In the genomic region with DNA sequence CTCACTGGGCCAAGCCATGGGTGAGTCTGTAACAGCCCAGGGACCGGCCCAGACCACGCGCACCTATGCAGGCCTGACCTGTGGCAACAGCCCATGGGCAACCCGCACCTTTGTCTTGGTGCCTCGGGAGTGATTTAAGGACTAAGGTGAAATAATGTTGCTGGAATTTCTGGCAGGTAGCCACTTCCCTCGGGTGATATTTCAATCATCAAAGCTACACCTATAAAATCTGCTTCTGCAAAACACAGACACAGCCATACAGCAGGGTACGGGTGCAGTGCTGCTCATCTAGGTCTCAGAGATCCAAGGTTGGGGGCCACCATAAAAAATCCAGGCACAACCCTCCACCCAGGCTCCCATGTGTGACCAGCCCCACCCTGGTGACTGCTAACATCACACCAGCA, we compare ENCODE assay signal across 1 cellular context.
TF ChIP-seq lines count a peak whose summit lies in the region.

No MANE protein-coding gene starts in this region.

TF ChIP-seq in HepG2, 621 proteins besides CTCF, POLR2A, EP300 and RAD21 (continued from another document):
- TF ChIP-seq, protein P1, sequence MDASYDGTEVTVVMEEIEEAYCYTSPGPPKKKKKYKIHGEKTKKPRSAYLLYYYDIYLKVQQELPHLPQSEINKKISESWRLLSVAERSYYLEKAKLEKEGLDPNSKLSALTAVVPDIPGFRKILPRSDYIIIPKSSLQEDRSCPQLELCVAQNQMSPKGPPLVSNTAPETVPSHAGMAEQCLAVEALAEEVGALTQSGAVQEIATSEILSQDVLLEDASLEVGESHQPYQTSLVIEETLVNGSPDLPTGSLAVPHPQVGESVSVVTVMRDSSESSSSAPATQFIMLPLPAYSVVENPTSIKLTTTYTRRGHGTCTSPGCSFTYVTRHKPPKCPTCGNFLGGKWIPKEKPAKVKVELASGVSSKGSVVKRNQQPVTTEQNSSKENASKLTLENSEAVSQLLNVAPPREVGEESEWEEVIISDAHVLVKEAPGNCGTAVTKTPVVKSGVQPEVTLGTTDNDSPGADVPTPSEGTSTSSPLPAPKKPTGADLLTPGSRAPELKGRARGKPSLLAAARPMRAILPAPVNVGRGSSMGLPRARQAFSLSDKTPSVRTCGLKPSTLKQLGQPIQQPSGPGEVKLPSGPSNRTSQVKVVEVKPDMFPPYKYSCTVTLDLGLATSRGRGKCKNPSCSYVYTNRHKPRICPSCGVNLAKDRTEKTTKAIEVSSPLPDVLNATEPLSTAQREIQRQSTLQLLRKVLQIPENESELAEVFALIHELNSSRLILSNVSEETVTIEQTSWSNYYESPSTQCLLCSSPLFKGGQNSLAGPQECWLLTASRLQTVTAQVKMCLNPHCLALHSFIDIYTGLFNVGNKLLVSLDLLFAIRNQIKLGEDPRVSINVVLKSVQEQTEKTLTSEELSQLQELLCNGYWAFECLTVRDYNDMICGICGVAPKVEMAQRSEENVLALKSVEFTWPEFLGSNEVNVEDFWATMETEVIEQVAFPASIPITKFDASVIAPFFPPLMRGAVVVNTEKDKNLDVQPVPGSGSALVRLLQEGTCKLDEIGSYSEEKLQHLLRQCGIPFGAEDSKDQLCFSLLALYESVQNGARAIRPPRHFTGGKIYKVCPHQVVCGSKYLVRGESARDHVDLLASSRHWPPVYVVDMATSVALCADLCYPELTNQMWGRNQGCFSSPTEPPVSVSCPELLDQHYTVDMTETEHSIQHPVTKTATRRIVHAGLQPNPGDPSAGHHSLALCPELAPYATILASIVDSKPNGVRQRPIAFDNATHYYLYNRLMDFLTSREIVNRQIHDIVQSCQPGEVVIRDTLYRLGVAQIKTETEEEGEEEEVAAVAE (CRISPR knock-in tag; IDR thresholded peaks at IDR 0.05; ENCODE audit: borderline replicate concordance), result no peak
- TF ChIP-seq KDM3A (CRISPR knock-in tag; IDR thresholded peaks at IDR 0.05; ENCODE audit: low read depth), result no peak
- TF ChIP-seq, protein P2, sequence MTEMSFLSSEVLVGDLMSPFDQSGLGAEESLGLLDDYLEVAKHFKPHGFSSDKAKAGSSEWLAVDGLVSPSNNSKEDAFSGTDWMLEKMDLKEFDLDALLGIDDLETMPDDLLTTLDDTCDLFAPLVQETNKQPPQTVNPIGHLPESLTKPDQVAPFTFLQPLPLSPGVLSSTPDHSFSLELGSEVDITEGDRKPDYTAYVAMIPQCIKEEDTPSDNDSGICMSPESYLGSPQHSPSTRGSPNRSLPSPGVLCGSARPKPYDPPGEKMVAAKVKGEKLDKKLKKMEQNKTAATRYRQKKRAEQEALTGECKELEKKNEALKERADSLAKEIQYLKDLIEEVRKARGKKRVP (CRISPR knock-in tag; IDR thresholded peaks at IDR 0.05), result no peak
- no peak for TF ChIP-seq NKX3-1 (CRISPR knock-in tag; IDR thresholded peaks at IDR 0.05)
- no peak for TF ChIP-seq ZBTB20 (CRISPR knock-in tag; IDR thresholded peaks at IDR 0.05; ENCODE audit: borderline replicate concordance, low read depth)
- TF ChIP-seq, protein P3, sequence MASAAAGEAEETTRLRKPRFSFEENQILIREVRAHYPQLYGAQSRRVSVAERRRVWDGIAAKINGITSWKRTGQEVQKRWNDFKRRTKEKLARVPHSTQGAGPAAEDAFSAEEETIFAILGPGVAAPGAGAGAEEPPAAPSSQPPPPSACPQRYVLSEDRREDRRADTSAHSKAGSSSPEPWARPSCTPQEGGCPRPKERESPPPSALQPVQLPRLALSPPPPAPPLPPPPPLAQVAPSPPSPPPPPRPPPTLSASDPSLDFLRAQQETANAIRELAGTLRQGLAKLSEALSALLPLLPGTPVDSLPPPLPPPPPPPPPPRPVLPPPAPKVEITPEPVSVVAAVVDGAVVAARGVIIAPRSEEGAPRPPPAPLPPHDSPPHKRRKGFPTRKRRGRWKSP (CRISPR knock-in tag; IDR thresholded peaks at IDR 0.05), result no peak
- no peak for TF ChIP-seq ZNF484 (CRISPR knock-in tag; IDR thresholded peaks at IDR 0.05; ENCODE audit: borderline replicate concordance, low read depth)
- no peak for TF ChIP-seq HNRNPL (IDR thresholded peaks at IDR 0.05; ENCODE audit: low read depth, low read length)
- TF ChIP-seq ZBTB43 (CRISPR knock-in tag; conservative IDR thresholded peaks at IDR 0.05), result no peak
- no peak for TF ChIP-seq TCF7L2 (IDR thresholded peaks at IDR 0.05; ENCODE audit: low read depth, low read length)
- TF ChIP-seq, protein P4, sequence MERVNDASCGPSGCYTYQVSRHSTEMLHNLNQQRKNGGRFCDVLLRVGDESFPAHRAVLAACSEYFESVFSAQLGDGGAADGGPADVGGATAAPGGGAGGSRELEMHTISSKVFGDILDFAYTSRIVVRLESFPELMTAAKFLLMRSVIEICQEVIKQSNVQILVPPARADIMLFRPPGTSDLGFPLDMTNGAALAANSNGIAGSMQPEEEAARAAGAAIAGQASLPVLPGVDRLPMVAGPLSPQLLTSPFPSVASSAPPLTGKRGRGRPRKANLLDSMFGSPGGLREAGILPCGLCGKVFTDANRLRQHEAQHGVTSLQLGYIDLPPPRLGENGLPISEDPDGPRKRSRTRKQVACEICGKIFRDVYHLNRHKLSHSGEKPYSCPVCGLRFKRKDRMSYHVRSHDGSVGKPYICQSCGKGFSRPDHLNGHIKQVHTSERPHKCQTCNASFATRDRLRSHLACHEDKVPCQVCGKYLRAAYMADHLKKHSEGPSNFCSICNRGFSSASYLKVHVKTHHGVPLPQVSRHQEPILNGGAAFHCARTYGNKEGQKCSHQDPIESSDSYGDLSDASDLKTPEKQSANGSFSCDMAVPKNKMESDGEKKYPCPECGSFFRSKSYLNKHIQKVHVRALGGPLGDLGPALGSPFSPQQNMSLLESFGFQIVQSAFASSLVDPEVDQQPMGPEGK (CRISPR knock-in tag; IDR thresholded peaks at IDR 0.05), result no peak
- no peak for TF ChIP-seq KLF6 (CRISPR knock-in tag; IDR thresholded peaks at IDR 0.05)
- no peak for TF ChIP-seq ZNF558 (CRISPR knock-in tag; IDR thresholded peaks at IDR 0.05; ENCODE audit: borderline replicate concordance)
- no peak for TF ChIP-seq ZNF441 (CRISPR knock-in tag; IDR thresholded peaks at IDR 0.05; ENCODE audit: borderline replicate concordance)
- no peak for TF ChIP-seq KLF15 (CRISPR knock-in tag; IDR thresholded peaks at IDR 0.05; ENCODE audit: borderline replicate concordance)
- TF ChIP-seq ZNF678 (CRISPR knock-in tag; IDR thresholded peaks at IDR 0.05), result no peak
- no peak for TF ChIP-seq PITX1 (CRISPR knock-in tag; IDR thresholded peaks at IDR 0.05)
TF ChIP-seq in HepG2: peak in this region for 0.
